17 cellular contexts compared by ENCODE assay signal in the genomic region with DNA sequence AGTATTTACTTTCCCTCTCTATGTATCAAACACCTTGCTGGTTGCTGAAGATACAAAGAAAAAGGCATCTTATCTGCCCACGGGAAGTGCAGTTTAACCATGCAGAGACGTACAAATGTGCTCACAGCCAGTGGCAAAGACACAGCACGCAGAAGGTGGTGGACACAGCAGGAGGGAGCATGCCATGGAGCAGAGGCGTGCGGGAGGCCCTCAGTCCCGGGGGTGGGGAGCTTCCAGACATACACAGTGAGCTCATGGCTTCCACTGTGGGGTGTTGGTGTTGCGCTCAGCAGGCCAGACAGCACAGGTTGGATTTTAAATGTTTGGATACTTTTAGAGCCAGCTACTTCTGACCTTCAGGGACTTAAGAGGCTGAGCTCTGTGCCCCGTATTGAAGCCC. TPM values are rescaled to one million over a fixed set of nuclear protein-coding genes. Genes with fewer than 3 reads are reported as not detected.
"Had no signal": no experiment of that assay in that cellular context is flagged by ENCODE, and none has a peak within 500 bp of the region (broad histone marks: within the 10 kb centered on the region; RNA-seq: fewer than 3 reads in every experiment).

No MANE protein-coding gene starts in this region.

- H3K79me2 ChIP-seq: hepatocyte had no signal

- DNase-seq: activated CD4-positive, alpha-beta T cell treated with anti-CD3 and anti-CD28 coated beads, Interleukin-2, amount 50 U/mL, for 1 hour; activated T-cell treated with anti-CD3 and anti-CD28 coated beads, Interleukin-2, amount 50 U/mL, for 72 hours; cortex of kidney; effector memory CD4-positive, alpha-beta T cell; kidney; pancreas; thyroid gland had no signal

- H3K27ac ChIP-seq: ascending aorta, epithelial cell of prostate, gastroesophageal sphincter, hepatocyte, pancreas, thyroid gland had no signal

- H3K4me2 ChIP-seq: hepatocyte had no signal

- H2AFZ ChIP-seq: hepatocyte had no signal

- FAIRE-seq: kidney, pancreas had no signal

- H3K9me3 ChIP-seq: ascending aorta, gastroesophageal sphincter, pancreas, thyroid gland had no signal

- ATAC-seq: activated T-cell treated with anti-CD3 and anti-CD28 coated beads, Interleukin-2, amount 50 U/mL, for 72 hours; gastroesophageal sphincter had no signal

- H3K4me3 ChIP-seq: gastroesophageal sphincter, hepatocyte, pancreas, thyroid gland had no signal

- H3K36me3 ChIP-seq: ascending aorta, gastroesophageal sphincter, pancreas, thyroid gland had no signal

RNA-seq across cellular contexts. Expression of a gene that starts 8.8 kb away (rescaled TPM):
- total RNA-seq: ascending aorta; kidney; lower leg skin; mesothelial cell of epicardium; myocyte; renal cortical epithelial cell; skeletal muscle tissue; T-helper 2 cell treated with Interferon-gamma antibody and Interleukin-4, amounts not matched to agents 100 ng/mL and 5 ng/mL, for 36 hours had no signal
